Comparison of ENCODE assay signal across 19 cellular contexts in genomic region chr19:30431591-30431990, GRCh38. TPM values are rescaled to one million over a fixed set of nuclear protein-coding genes. Genes with fewer than 3 reads are reported as not detected.
DNase-seq lines count a peak whose midpoint lies in the region; ATAC-seq and TF ChIP-seq lines count a peak whose summit lies in the region.
"Had no signal": no experiment of that assay in that cellular context is flagged by ENCODE, and none has a peak within 500 bp of the region (broad histone marks: within the 10 kb centered on the region; RNA-seq: fewer than 3 reads in every experiment).

No MANE protein-coding gene starts in this region.

- H3K27me3 Mint-ChIP-seq in stimulated activated naive B cell treated with anti-CD40 and anti-IgM and Interleukin-4, amounts not matched to agents 10 μg/mL and 1 μg/mL and 100 μg/mL, for 72 hours, result no peaks in the 10 kb centered on the region

- H3K36me3 Mint-ChIP-seq in stimulated activated naive B cell treated with anti-CD40 and anti-IgM and Interleukin-4, amounts not matched to agents 10 μg/mL and 1 μg/mL and 100 μg/mL, for 72 hours, result no peaks in the 10 kb centered on the region
- H3K36me3 Mint-ChIP-seq: CD4-positive, alpha-beta memory T cell had no signal

- no peak for TF ChIP-seq CTCF in spleen (IDR thresholded peaks at IDR 0.05 in 8 of 11, conservative IDR thresholded peaks at IDR 0.05 in 3 of 11)

- H3K4me3 ChIP-seq in spleen, result no peak overlapping the region
- H3K4me3 ChIP-seq: GM23338 had no signal

- no peak overlapping the region for H3K27ac ChIP-seq in spleen
- H3K27ac ChIP-seq: 22Rv1 had no signal

- 81 to 91% (median 86%) methylated on average over 8 of the region's 8 CpGs for WGBS in spleen, 5 donors

- no peak overlapping the region for H3K4me3 Mint-ChIP-seq in stimulated activated naive B cell treated with anti-CD40 and anti-IgM and Interleukin-4, amounts not matched to agents 10 μg/mL and 1 μg/mL and 100 μg/mL, for 72 hours
- H3K4me3 Mint-ChIP-seq: CD4-positive, alpha-beta memory T cell; GM23338; H9 had no signal

- DNase-seq in NCI-H82 (lab: John Stamatoyannopoulos, UW) (peak; percentile 28), NCI-H82 treated with DMSO at 0.1 percent for 48 hours (lab: John Stamatoyannopoulos, UW; ENCODE audit: unreplicated experiment) (no peak), D341Med (ENCODE audit: low spot score) (peak; percentile 43), spleen (peak; percentile 9)
- DNase-seq in stimulated activated naive B cell treated with anti-CD40 and anti-IgM and Interleukin-4, amounts not matched to agents 10 μg/mL and 1 μg/mL and 100 μg/mL, for 72 hours, result no peak
- DNase-seq: AML-193; BE2C; C1 segment of cervical spinal cord; Calu3; CD4-positive, alpha-beta memory T cell; COR-L47; DMS153; DND-41; H9 had no signal

- no peaks in the 10 kb centered on the region for H3K36me3 ChIP-seq in spleen
- H3K36me3 ChIP-seq: BE2C had no signal

- H3K27me3 ChIP-seq in spleen (replicated peaks in 1 of 7), result peaks cover 0 to 6% (median 0%) of the 10 kb centered on the region in 7 donors
- H3K27me3 ChIP-seq: BE2C had no signal

- intact Hi-C loops in spleen (cut with DNase I; ENCODE audit: low total_unique reads), result no loop called here

- no peak for ATAC-seq in GM21515 (IDR thresholded peaks at IDR 0.05; ENCODE audit: unreplicated experiment)
- no peak for ATAC-seq in stimulated activated naive B cell treated with anti-CD40 and anti-IgM and Interleukin-4, amounts not matched to agents 10 μg/mL and 1 μg/mL and 100 μg/mL, for 72 hours (replicated peaks)
- ATAC-seq: GM23338, HCT116 had no signal

- no peak for TF ChIP-seq POLR2A in spleen (IDR thresholded peaks at IDR 0.05)

- no peak overlapping the region for H3K27ac Mint-ChIP-seq in stimulated activated naive B cell treated with anti-CD40 and anti-IgM and Interleukin-4, amounts not matched to agents 10 μg/mL and 1 μg/mL and 100 μg/mL, for 72 hours
- H3K27ac Mint-ChIP-seq: CD4-positive, alpha-beta memory T cell; GM23338; H9 had no signal

- no peaks in the 10 kb centered on the region for H3K4me1 Mint-ChIP-seq in stimulated activated naive B cell treated with anti-CD40 and anti-IgM and Interleukin-4, amounts not matched to agents 10 μg/mL and 1 μg/mL and 100 μg/mL, for 72 hours
- H3K4me1 Mint-ChIP-seq: CD4-positive, alpha-beta memory T cell; GM23338; H9 had no signal

- H3K9me3 Mint-ChIP-seq in stimulated activated naive B cell treated with anti-CD40 and anti-IgM and Interleukin-4, amounts not matched to agents 10 μg/mL and 1 μg/mL and 100 μg/mL, for 72 hours, result peaks cover 1 to 3% of the 10 kb centered on the region in 2 donors
- H3K9me3 Mint-ChIP-seq: GM23338, H9 had no signal

- H3K4me1 ChIP-seq in spleen, result no peaks in the 10 kb centered on the region

- H3K9me3 ChIP-seq in spleen, result peaks cover 0 to 4% (median 0%) of the 10 kb centered on the region in 8 donors
- H3K9me3 ChIP-seq: BE2C had no signal

RNA-seq across cellular contexts. Expression of gene ZNF536, which starts 59.4 kb away (rescaled TPM):
- total RNA-seq in spleen, result 1 to 10 TPM; 1.7 to 4.1 (median 2.6) TPM
- polyA plus RNA-seq in spleen, result under 1 TPM; 0.13 to 0.64 (median 0.14) TPM
- total RNA-seq: Calu3, H9 had no signal
- polyA plus RNA-seq: AG04450; CD4-positive, alpha-beta memory T cell; GM23338 had no signal

Comparison
In these comparisons a context has a peak if more than half of its experiments do, and no peak if none do; other contexts are left out.
1. DNase-seq: peak in NCI-H82 (single experiment), D341Med (single experiment) and spleen (single experiment); none in NCI-H82 treated with DMSO at 0.1 percent for 48 hours (single experiment) and stimulated activated naive B cell treated with anti-CD40 and anti-IgM and Interleukin-4, amounts not matched to agents 10 μg/mL and 1 μg/mL and 100 μg/mL, for 72 hours (single experiment).